9 cellular contexts compared by ENCODE assay signal in the genomic region with DNA sequence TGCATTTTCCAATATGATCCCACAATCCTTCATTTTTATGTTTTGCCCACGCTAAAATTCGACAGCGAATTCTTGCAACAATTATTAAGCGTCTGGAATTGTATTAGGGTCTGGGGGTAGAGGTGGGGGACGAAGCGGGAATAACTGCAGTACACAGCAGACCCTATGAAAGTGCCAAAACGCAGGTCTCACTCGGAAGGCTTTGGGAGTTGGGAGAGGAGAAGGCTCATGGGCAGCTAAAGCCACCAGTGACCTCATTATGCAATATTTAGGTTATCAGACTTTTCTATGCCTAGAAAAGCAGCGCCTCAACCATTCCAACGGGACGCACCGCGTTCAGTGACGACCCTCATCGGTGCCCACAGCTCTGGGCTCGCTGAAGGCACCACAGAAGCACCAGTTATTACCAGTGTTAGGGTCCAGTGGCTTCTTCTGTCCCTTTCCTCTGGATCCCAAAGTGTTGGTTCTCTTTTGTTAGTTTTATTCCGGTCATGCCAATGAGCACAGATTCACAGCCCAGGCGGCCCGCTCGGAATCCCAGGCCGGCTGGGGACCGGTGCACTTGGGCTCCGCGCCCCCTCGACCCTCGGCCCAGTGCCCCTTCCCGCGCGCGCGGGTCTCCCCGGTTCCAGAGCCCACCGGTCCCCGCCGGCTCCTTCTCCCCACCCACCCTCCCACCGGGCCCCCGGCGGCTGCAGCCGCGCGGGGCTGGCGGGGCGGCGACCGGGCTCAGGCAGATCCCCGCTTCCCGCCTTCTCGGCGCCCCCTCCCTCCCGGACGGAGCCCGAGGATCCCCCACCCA. TPM values are rescaled to one million over a fixed set of nuclear protein-coding genes. Genes with fewer than 3 reads are reported as not detected.
DNase-seq lines count a peak whose midpoint lies in the region; ATAC-seq and TF ChIP-seq lines count a peak whose summit lies in the region.
"Had no signal": no experiment of that assay in that cellular context is flagged by ENCODE, and none has a peak within 500 bp of the region (broad histone marks: within the 10 kb centered on the region; RNA-seq: fewer than 3 reads in every experiment).

No MANE protein-coding gene starts in this region.

- no peaks in the 10 kb centered on the region for H3K79me2 ChIP-seq in smooth muscle cell (ENCODE audit: low read depth)

- no peaks in the 10 kb centered on the region for H4K20me1 ChIP-seq in smooth muscle cell (ENCODE audit: low read depth)

- H3K36me3 ChIP-seq in iPS-20b (ENCODE audit: insufficient read depth, low read depth, low read length) (no peaks in the 10 kb centered on the region), smooth muscle cell (ENCODE audit: low read depth) (no peaks in the 10 kb centered on the region)

- H3K27me3 Mint-ChIP-seq in activated naive CD8-positive, alpha-beta T cell: peaks cover 52% of the 10 kb centered on the region
- peaks cover 85% of the 10 kb centered on the region for H3K27me3 Mint-ChIP-seq in Calu3 (ENCODE audit: unreplicated experiment)

- WGBS in smooth muscle cell (ENCODE audit: low lambda C conversion rate): 16% methylated on average over 41 of the region's 52 CpGs

- H3K4me3 Mint-ChIP-seq in activated naive CD8-positive, alpha-beta T cell: peak overlapping the region; percentile 76
- no peak overlapping the region for H3K4me3 Mint-ChIP-seq in stimulated activated effector memory CD8-positive, alpha-beta T cell treated with anti-CD3 and anti-CD28 coated beads, Interleukin-12 subunit alpha, Interleukin-12 subunit beta, amount 100 ng/mL, for 72 hours
- H3K4me3 Mint-ChIP-seq in Calu3 (ENCODE audit: low read depth, unreplicated experiment): no peak overlapping the region

- H3K9ac ChIP-seq in iPS-20b (ENCODE audit: low read depth, low read length): 0 out of 2 replicates have a peak overlapping the region, but pooled peaks have one; percentile 25
- no peak overlapping the region for H3K9ac ChIP-seq in smooth muscle cell (ENCODE audit: low read depth)

- no TSS peak for BruUV-seq in Calu3 (replicated peaks; lab: Mats Ljungman, UMichigan)

- CTCF ChIA-PET in Calu3 (lab: Charles Lee): no interaction called here

- peak overlapping the region; percentile 91 for H3K4me2 ChIP-seq in smooth muscle cell

- no peaks in the 10 kb centered on the region for H3K36me3 Mint-ChIP-seq in activated naive CD8-positive, alpha-beta T cell
- no peaks in the 10 kb centered on the region for H3K36me3 Mint-ChIP-seq in stimulated activated effector memory CD8-positive, alpha-beta T cell treated with anti-CD3 and anti-CD28 coated beads, Interleukin-12 subunit alpha, Interleukin-12 subunit beta, amount 100 ng/mL, for 72 hours
- H3K36me3 Mint-ChIP-seq in Calu3 (ENCODE audit: insufficient read depth, unreplicated experiment): no peaks in the 10 kb centered on the region

- peak; percentile 35 for DNase-seq in DMS79 treated with DMSO at 0.1 percent for 48 hours (lab: John Stamatoyannopoulos, UW)
- no peak for DNase-seq in DMS79 (lab: John Stamatoyannopoulos, UW)
- no peak for DNase-seq in smooth muscle cell (lab: John Stamatoyannopoulos, UW; ENCODE audit: unreplicated experiment)
- no peak for DNase-seq in stimulated activated effector memory CD8-positive, alpha-beta T cell treated with anti-CD3 and anti-CD28 coated beads, Interleukin-12 subunit alpha, Interleukin-12 subunit beta, amount 100 ng/mL, for 72 hours (ENCODE audit: low spot score in 2 of 2)
- DNase-seq in Calu3: no peak

- intact Hi-C loops in Calu3 (cut with micrococcal nuclease; ENCODE audit: unreplicated experiment): no loop called here

- H3K4me1 Mint-ChIP-seq in activated naive CD8-positive, alpha-beta T cell (ENCODE audit: low read depth): peaks cover 10% of the 10 kb centered on the region
- H3K4me1 Mint-ChIP-seq in stimulated activated effector memory CD8-positive, alpha-beta T cell treated with anti-CD3 and anti-CD28 coated beads, Interleukin-12 subunit alpha, Interleukin-12 subunit beta, amount 100 ng/mL, for 72 hours: no peaks in the 10 kb centered on the region
- H3K4me1 Mint-ChIP-seq in Calu3 (ENCODE audit: low read depth, unreplicated experiment): no peaks in the 10 kb centered on the region

- no peak overlapping the region for H3K27ac Mint-ChIP-seq in activated naive CD8-positive, alpha-beta T cell
- no peak overlapping the region for H3K27ac Mint-ChIP-seq in stimulated activated effector memory CD8-positive, alpha-beta T cell treated with anti-CD3 and anti-CD28 coated beads, Interleukin-12 subunit alpha, Interleukin-12 subunit beta, amount 100 ng/mL, for 72 hours
- H3K27ac Mint-ChIP-seq in Calu3 (ENCODE audit: unreplicated experiment): no peak overlapping the region

- H3K9me3 Mint-ChIP-seq in activated naive CD8-positive, alpha-beta T cell (ENCODE audit: low read depth): peaks cover 10% of the 10 kb centered on the region
- peaks cover 7% of the 10 kb centered on the region for H3K9me3 Mint-ChIP-seq in stimulated activated effector memory CD8-positive, alpha-beta T cell treated with anti-CD3 and anti-CD28 coated beads, Interleukin-12 subunit alpha, Interleukin-12 subunit beta, amount 100 ng/mL, for 72 hours
- H3K9me3 Mint-ChIP-seq in Calu3 (ENCODE audit: low read depth, unreplicated experiment): peaks cover 6% of the 10 kb centered on the region

- H2AFZ ChIP-seq in smooth muscle cell (ENCODE audit: low read depth): no peak overlapping the region

- peaks cover 8% of the 10 kb centered on the region for H3K9me3 ChIP-seq in iPS-20b (ENCODE audit: insufficient read depth, low read depth, low read length)
- no peaks in the 10 kb centered on the region for H3K9me3 ChIP-seq in smooth muscle cell (replicated peaks; ENCODE audit: low read depth)

- no peak overlapping the region for H3K27ac ChIP-seq in iPS-20b (ENCODE audit: low read length)
- H3K27ac ChIP-seq in smooth muscle cell (ENCODE audit: low read depth): no peak overlapping the region
- H3K27ac ChIP-seq: 22Rv1 had no signal

- H3K4me1 ChIP-seq in iPS-20b (ENCODE audit: insufficient read depth, low read length): peaks cover 3% of the 10 kb centered on the region; the same call in 1 of the 2 replicates
- peaks cover 9% of the 10 kb centered on the region for H3K4me1 ChIP-seq in smooth muscle cell (ENCODE audit: low read depth)

- peaks cover 73% of the 10 kb centered on the region for H3K27me3 ChIP-seq in iPS-20b (ENCODE audit: insufficient read depth, low read length)
- peaks cover 77% of the 10 kb centered on the region for H3K27me3 ChIP-seq in smooth muscle cell (ENCODE audit: low read depth)

- H3K4me3 ChIP-seq in iPS-20b (ENCODE audit: low read length) (peak overlapping the region; percentile 63), smooth muscle cell (peak overlapping the region; percentile 57)

- no peak for TF ChIP-seq CTCF in smooth muscle cell (IDR thresholded peaks at IDR 0.05; ENCODE audit: borderline replicate concordance, insufficient read depth, poor library complexity, severe bottlenecking)
- TF ChIP-seq CTCF in Calu3 (IDR thresholded peaks at IDR 0.05; ENCODE audit: unreplicated experiment): no peak

- no peak for ATAC-seq in stimulated activated effector memory CD8-positive, alpha-beta T cell treated with anti-CD3 and anti-CD28 coated beads, Interleukin-12 subunit alpha, Interleukin-12 subunit beta, amount 100 ng/mL, for 72 hours
- ATAC-seq in GM19023 (IDR thresholded peaks at IDR 0.05; ENCODE audit: unreplicated experiment): no peak

- H3F3A ChIP-seq in smooth muscle cell (ENCODE audit: low read depth): peaks cover 8% of the 10 kb centered on the region

RNA-seq across cellular contexts. Expression of a gene that starts 0.7 kb away (rescaled TPM):
- total RNA-seq in smooth muscle cell (0.09 and 0.67 TPM in 2 replicates), Calu3 (2022) (not detected in 2 replicates)
- polyA plus RNA-seq in smooth muscle cell: not detected in 2 replicates
